8 cellular contexts compared by ENCODE assay signal in genomic region chr1:84782311-84782771, GRCh38.
A peak's percentile ranks its signal among the peaks of the same experiment; 100 is the strongest.
DNase-seq lines count a peak whose midpoint lies in the region; ATAC-seq and TF ChIP-seq lines count a peak whose summit lies in the region.

No MANE protein-coding gene starts in this region.

- ATAC-seq in GM21390 (IDR thresholded peaks at IDR 0.05; ENCODE audit: unreplicated experiment), result peak; percentile 81
- ATAC-seq in T-helper 17 cell, result peak; percentile 95

- intact Hi-C loops in adrenal gland (cut with DNase I), result loop anchor here in 1 of 2 donors (10.0 kb wide), 1 partner anchor 132 kb away; no protein-coding TSS in a partner anchor

- peaks cover 19% of the 10 kb centered on the region for H3K4me1 Mint-ChIP-seq in T-helper 17 cell

- no peak overlapping the region for H3K9ac ChIP-seq in iPS-15b (ENCODE audit: low read depth, low read length)

- H3K4me3 Mint-ChIP-seq in T-helper 17 cell, result peak overlapping the region; percentile 86

- no peaks in the 10 kb centered on the region for H3K27me3 ChIP-seq in adrenal gland
- no peaks in the 10 kb centered on the region for H3K27me3 ChIP-seq in iPS-15b (ENCODE audit: control insufficient read depth, insufficient read depth, low read length)

- peak; percentile 34 for DNase-seq in COLO829 (ENCODE audit: low spot score)
- peak; percentile 58 to 77 (median 60) for DNase-seq in T-helper 17 cell
- DNase-seq in adrenal gland, result peak; percentile 33 to 80 (median 57)
- peak; percentile 56 for DNase-seq in stimulated activated CD4-positive, alpha-beta T cell treated with anti-CD3 and anti-CD28 coated beads, Interleukin-2, amount 100 ng/mL, for 4 hours (ENCODE audit: low read depth)
- no peak for DNase-seq in DMS153 (lab: John Stamatoyannopoulos, UW)

- TF ChIP-seq EP300 in Ishikawa (IDR thresholded peaks at IDR 0.05; ENCODE audit: borderline replicate concordance), result no peak

- no peak for TF ChIP-seq POLR2A in adrenal gland (IDR thresholded peaks at IDR 0.05)

- H3K4me3 ChIP-seq in adrenal gland, result no peak overlapping the region
- H3K4me3 ChIP-seq in iPS-15b (ENCODE audit: low read depth, low read length), result peak overlapping the region; percentile 61

- H3K9me3 ChIP-seq in T-helper 17 cell (ENCODE audit: control insufficient read depth, low read length, poor library complexity, severe bottlenecking) (no peaks in the 10 kb centered on the region), adrenal gland (replicated peaks in 1 of 3) (no peaks in the 10 kb centered on the region), iPS-15b (ENCODE audit: control insufficient read depth, insufficient read depth, low read length) (no peaks in the 10 kb centered on the region)

- no peak overlapping the region for H3K27ac ChIP-seq in adrenal gland

- H3K36me3 ChIP-seq in adrenal gland (replicated peaks in 1 of 2) (no peaks in the 10 kb centered on the region), iPS-15b (ENCODE audit: control insufficient read depth, insufficient read depth, low read length) (no peaks in the 10 kb centered on the region)

- H3K27ac Mint-ChIP-seq in T-helper 17 cell, result peak overlapping the region; percentile 8

- WGBS in adrenal gland, 4 donors, result 43 to 57% (median 51%) methylated on average over 11 to 13 of the region's 13 CpGs

- peak in 5 of 6 experiments; percentile 31 to 51 (median 39) for TF ChIP-seq CTCF in adrenal gland (IDR thresholded peaks at IDR 0.05)

- peaks cover 0 to 5% of the 10 kb centered on the region in 2 donors for H3K4me1 ChIP-seq in adrenal gland (replicated peaks in 1 of 2)
- peaks cover 5% of the 10 kb centered on the region for H3K4me1 ChIP-seq in iPS-15b (ENCODE audit: control insufficient read depth, insufficient read depth, low read length)

- H3K36me3 Mint-ChIP-seq in T-helper 17 cell (ENCODE audit: low read depth), result no peaks in the 10 kb centered on the region

- peak; percentile 51 for TF ChIP-seq RAD21 in Ishikawa (IDR thresholded peaks at IDR 0.05; ENCODE audit: low read depth)

- peaks cover 6% of the 10 kb centered on the region for H3K27me3 Mint-ChIP-seq in T-helper 17 cell

TF ChIP-seq in Ishikawa, 13 proteins besides CTCF, POLR2A, EP300 and RAD21:
- TF ChIP-seq CREB1 (IDR thresholded peaks at IDR 0.05; ENCODE audit: low read depth) (no peak), YY1 (IDR thresholded peaks at IDR 0.05; ENCODE audit: low read depth) (no peak), NFIC (IDR thresholded peaks at IDR 0.05) (no peak), TAF1 (IDR thresholded peaks at IDR 0.05; ENCODE audit: low read depth) (no peak), TEAD4 (IDR thresholded peaks at IDR 0.05) (peak; percentile 48), FOXM1 (IDR thresholded peaks at IDR 0.05; ENCODE audit: borderline replicate concordance, low read depth) (no peak), EGR1 (IDR thresholded peaks at IDR 0.05) (no peak), ZBTB7A (IDR thresholded peaks at IDR 0.05; ENCODE audit: low read depth) (no peak), CEBPB (IDR thresholded peaks at IDR 0.05) (no peak), TCF12 (IDR thresholded peaks at IDR 0.05; ENCODE audit: low read depth) (no peak; the same call in 1 of the 2 replicates)
- TF ChIP-seq, protein P1, sequence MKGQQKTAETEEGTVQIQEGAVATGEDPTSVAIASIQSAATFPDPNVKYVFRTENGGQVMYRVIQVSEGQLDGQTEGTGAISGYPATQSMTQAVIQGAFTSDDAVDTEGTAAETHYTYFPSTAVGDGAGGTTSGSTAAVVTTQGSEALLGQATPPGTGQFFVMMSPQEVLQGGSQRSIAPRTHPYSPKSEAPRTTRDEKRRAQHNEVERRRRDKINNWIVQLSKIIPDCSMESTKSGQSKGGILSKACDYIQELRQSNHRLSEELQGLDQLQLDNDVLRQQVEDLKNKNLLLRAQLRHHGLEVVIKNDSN (IDR thresholded peaks at IDR 0.05), result no peak
- TF ChIP-seq, protein P2, sequence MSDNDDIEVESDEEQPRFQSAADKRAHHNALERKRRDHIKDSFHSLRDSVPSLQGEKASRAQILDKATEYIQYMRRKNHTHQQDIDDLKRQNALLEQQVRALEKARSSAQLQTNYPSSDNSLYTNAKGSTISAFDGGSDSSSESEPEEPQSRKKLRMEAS (IDR thresholded peaks at IDR 0.05), result 0 out of 2 replicates have a peak, but pooled peaks have one; percentile 16
- TF ChIP-seq, protein P3, sequence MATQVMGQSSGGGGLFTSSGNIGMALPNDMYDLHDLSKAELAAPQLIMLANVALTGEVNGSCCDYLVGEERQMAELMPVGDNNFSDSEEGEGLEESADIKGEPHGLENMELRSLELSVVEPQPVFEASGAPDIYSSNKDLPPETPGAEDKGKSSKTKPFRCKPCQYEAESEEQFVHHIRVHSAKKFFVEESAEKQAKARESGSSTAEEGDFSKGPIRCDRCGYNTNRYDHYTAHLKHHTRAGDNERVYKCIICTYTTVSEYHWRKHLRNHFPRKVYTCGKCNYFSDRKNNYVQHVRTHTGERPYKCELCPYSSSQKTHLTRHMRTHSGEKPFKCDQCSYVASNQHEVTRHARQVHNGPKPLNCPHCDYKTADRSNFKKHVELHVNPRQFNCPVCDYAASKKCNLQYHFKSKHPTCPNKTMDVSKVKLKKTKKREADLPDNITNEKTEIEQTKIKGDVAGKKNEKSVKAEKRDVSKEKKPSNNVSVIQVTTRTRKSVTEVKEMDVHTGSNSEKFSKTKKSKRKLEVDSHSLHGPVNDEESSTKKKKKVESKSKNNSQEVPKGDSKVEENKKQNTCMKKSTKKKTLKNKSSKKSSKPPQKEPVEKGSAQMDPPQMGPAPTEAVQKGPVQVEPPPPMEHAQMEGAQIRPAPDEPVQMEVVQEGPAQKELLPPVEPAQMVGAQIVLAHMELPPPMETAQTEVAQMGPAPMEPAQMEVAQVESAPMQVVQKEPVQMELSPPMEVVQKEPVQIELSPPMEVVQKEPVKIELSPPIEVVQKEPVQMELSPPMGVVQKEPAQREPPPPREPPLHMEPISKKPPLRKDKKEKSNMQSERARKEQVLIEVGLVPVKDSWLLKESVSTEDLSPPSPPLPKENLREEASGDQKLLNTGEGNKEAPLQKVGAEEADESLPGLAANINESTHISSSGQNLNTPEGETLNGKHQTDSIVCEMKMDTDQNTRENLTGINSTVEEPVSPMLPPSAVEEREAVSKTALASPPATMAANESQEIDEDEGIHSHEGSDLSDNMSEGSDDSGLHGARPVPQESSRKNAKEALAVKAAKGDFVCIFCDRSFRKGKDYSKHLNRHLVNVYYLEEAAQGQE (IDR thresholded peaks at IDR 0.05; ENCODE audit: low read depth), result no peak
TF ChIP-seq in Ishikawa: peak in this region for 2.
